In the genomic region with DNA sequence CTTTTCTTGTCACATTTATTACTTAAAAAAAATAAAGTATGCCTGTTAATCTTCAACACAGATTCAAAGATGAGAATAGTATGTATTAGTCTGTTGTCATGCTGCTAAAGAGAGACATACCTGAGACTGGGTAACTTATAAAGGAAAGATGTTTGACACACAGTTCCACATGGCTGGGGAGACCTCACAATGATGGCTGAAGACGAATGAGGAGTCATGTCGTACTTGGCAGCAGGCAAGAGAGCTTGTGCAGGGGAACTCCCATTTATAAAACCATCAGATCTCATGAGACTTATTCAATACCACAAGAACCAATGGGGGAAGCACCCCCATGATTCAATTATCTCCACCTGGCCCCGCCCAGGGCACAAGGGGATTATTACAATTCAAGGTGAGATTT, we compare ENCODE assay signal across 25 cellular contexts.
"Had no signal": no experiment of that assay in that cellular context is flagged by ENCODE, and none has a peak within 500 bp of the region (broad histone marks: within the 10 kb centered on the region; RNA-seq: fewer than 3 reads in every experiment).

No MANE protein-coding gene starts in this region.

- FAIRE-seq: endometrium, islet of Langerhans, keratinocyte had no signal

- H3K4me1 Mint-ChIP-seq: endodermal cell had no signal

- H3K27ac Mint-ChIP-seq: dendritic cell treated with granulocyte-macrophage colony-stimulating factor and Interleukin-4, amounts not matched to agents 40 ng/mL and 50 ng/mL, for 4 days; effector memory CD8-positive, alpha-beta T cell; endodermal cell had no signal

- H3K4me3 Mint-ChIP-seq: dendritic cell treated with granulocyte-macrophage colony-stimulating factor and Interleukin-4, amounts not matched to agents 40 ng/mL and 50 ng/mL, for 4 days; effector memory CD8-positive, alpha-beta T cell; endodermal cell had no signal

- DNase-seq: colonic mucosa; cortex of kidney; effector CD8-positive, alpha-beta T cell; effector memory CD8-positive, alpha-beta T cell; endodermal cell; erythroblast; esophagus squamous epithelium; foreskin fibroblast; foreskin melanocyte; gastrocnemius medialis; glutamatergic neuron; head of caudate nucleus; heart right ventricle; hippocampal formation; left cardiac atrium; left lung; left ventricle myocardium superior; lower lobe of right lung; mesendoderm; midbrain had no signal

- H3K27me3 Mint-ChIP-seq: dendritic cell treated with granulocyte-macrophage colony-stimulating factor and Interleukin-4, amounts not matched to agents 40 ng/mL and 50 ng/mL, for 4 days; effector memory CD8-positive, alpha-beta T cell had no signal

- ATAC-seq: effector memory CD8-positive, alpha-beta T cell; esophagus mucosa; gastrocnemius medialis; heart right ventricle; left cardiac atrium; left lung; left ventricle myocardium superior; lower lobe of right lung had no signal

- H3K9me3 Mint-ChIP-seq: endodermal cell had no signal
